ENCODE assay signal across 26 cellular contexts in the genomic region with DNA sequence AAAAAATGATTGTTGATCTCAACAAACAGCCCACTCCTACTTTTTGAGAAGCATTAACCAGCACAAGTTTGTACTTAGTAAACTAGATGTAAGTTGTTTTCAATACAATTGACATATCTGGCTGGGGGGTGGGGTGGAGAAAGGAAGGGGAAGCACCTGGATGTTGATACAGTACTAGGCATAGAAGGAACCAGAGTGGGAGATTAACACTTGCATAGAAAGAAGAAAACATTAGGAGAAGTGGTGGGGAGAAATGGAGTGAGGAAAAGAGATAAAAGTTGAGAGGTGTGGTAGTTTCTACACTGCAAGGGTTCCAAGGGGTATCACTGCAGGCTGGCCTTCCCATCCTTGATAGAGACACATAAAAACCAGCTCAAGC. TPM values are rescaled to one million over a fixed set of nuclear protein-coding genes. Genes with fewer than 3 reads are reported as not detected.
DNase-seq lines count a peak whose midpoint lies in the region; ATAC-seq and TF ChIP-seq lines count a peak whose summit lies in the region.
"Had no signal": no experiment of that assay in that cellular context is flagged by ENCODE, and none has a peak within 500 bp of the region (broad histone marks: within the 10 kb centered on the region; RNA-seq: fewer than 3 reads in every experiment).

No MANE protein-coding gene starts in this region.

- H3K27me3 Mint-ChIP-seq in glutamatergic neuron (ENCODE audit: unreplicated experiment) (no peaks in the 10 kb centered on the region), osteocyte (ENCODE audit: unreplicated experiment) (no peaks in the 10 kb centered on the region)
- H3K27me3 Mint-ChIP-seq: activated CD8-positive, alpha-beta memory T cell treated with anti-CD3 and anti-CD28 coated beads, Interleukin-2, amount 10 ng/mL, durations not matched to agents 7 days and 5 days had no signal

- no peak overlapping the region for H3K27ac ChIP-seq in left ventricle myocardium inferior (replicated peaks)
- no peak overlapping the region for H3K27ac ChIP-seq in right atrium auricular region
- H3K27ac ChIP-seq: A549, prostate gland, testis had no signal

- no peak for ATAC-seq in HG02852 (IDR thresholded peaks at IDR 0.05; ENCODE audit: unreplicated experiment)
- ATAC-seq in GM21390 (IDR thresholded peaks at IDR 0.05; ENCODE audit: unreplicated experiment), result no peak
- ATAC-seq: A549; activated CD8-positive, alpha-beta memory T cell treated with anti-CD3 and anti-CD28 coated beads, Interleukin-2, amount 10 ng/mL, durations not matched to agents 7 days and 5 days; heart left ventricle; lower lobe of right lung; PC-3 had no signal

- H3K4me3 ChIP-seq in left ventricle myocardium inferior (peak overlapping the region; percentile 29), right atrium auricular region (no peak overlapping the region)
- H3K4me3 ChIP-seq: A549, prostate gland, testis had no signal

- H3K9me3 ChIP-seq in left ventricle myocardium inferior (replicated peaks) (no peaks in the 10 kb centered on the region), right atrium auricular region (no peaks in the 10 kb centered on the region)
- H3K9me3 ChIP-seq: A549, heart left ventricle, lower lobe of right lung, prostate gland, testis had no signal

- intact Hi-C loops in left ventricle myocardium inferior (cut with micrococcal nuclease), result no loop called here

- H3K27ac Mint-ChIP-seq in glutamatergic neuron (ENCODE audit: unreplicated experiment), result peak overlapping the region; percentile 0
- H3K27ac Mint-ChIP-seq in osteocyte (ENCODE audit: unreplicated experiment), result no peak overlapping the region
- H3K27ac Mint-ChIP-seq: activated CD8-positive, alpha-beta memory T cell treated with anti-CD3 and anti-CD28 coated beads, Interleukin-2, amount 10 ng/mL, durations not matched to agents 7 days and 5 days; T-helper 1 cell treated with Interleukin-12 subunit alpha and Interleukin-12 subunit beta and Interleukin-4 antibody, amounts not matched to agents 30 μg/mL and 1 μg/mL, for 36 hours had no signal

- H3K27me3 ChIP-seq in left ventricle myocardium inferior (ENCODE audit: low read depth), result no peaks in the 10 kb centered on the region
- no peaks in the 10 kb centered on the region for H3K27me3 ChIP-seq in right atrium auricular region
- H3K27me3 ChIP-seq: heart left ventricle, testis had no signal

- H3K9me3 Mint-ChIP-seq in glutamatergic neuron (ENCODE audit: unreplicated experiment) (no peaks in the 10 kb centered on the region), osteocyte (ENCODE audit: unreplicated experiment) (no peaks in the 10 kb centered on the region)
- H3K9me3 Mint-ChIP-seq: T-helper 1 cell treated with Interleukin-12 subunit alpha and Interleukin-12 subunit beta and Interleukin-4 antibody, amounts not matched to agents 30 μg/mL and 1 μg/mL, for 36 hours had no signal

- H3K4me3 Mint-ChIP-seq in glutamatergic neuron (ENCODE audit: unreplicated experiment), result no peak overlapping the region
- no peak overlapping the region for H3K4me3 Mint-ChIP-seq in osteocyte (ENCODE audit: unreplicated experiment)
- H3K4me3 Mint-ChIP-seq: activated CD8-positive, alpha-beta memory T cell treated with anti-CD3 and anti-CD28 coated beads, Interleukin-2, amount 10 ng/mL, durations not matched to agents 7 days and 5 days; T-helper 1 cell treated with Interleukin-12 subunit alpha and Interleukin-12 subunit beta and Interleukin-4 antibody, amounts not matched to agents 30 μg/mL and 1 μg/mL, for 36 hours had no signal

- H3K36me3 Mint-ChIP-seq in glutamatergic neuron (ENCODE audit: unreplicated experiment) (no peaks in the 10 kb centered on the region), osteocyte (ENCODE audit: unreplicated experiment) (peaks cover 2% of the 10 kb centered on the region)

- no peaks in the 10 kb centered on the region for H3K36me3 ChIP-seq in left ventricle myocardium inferior
- no peaks in the 10 kb centered on the region for H3K36me3 ChIP-seq in right atrium auricular region
- H3K36me3 ChIP-seq: heart left ventricle, lower lobe of right lung, prostate gland had no signal

- DNase-seq in left ventricle myocardium inferior (no peak), right atrium auricular region (ENCODE audit: low spot score) (no peak), OCI-M1 (lab: John Stamatoyannopoulos, UW) (peak; percentile 85), glutamatergic neuron (no peak), epidermal melanocyte (ENCODE audit: insufficient read length, low spot score) (no peak), osteocyte (ENCODE audit: extremely low spot score, unreplicated experiment) (no peak)
- DNase-seq: activated CD4-positive, alpha-beta T cell treated with anti-CD3 and anti-CD28 coated beads for 1 hour; activated CD8-positive, alpha-beta memory T cell treated with anti-CD3 and anti-CD28 coated beads, Interleukin-2, amount 10 ng/mL, durations not matched to agents 7 days and 5 days; activated effector memory CD4-positive, alpha-beta T cell treated with anti-CD3 and anti-CD28 coated beads, Interleukin-2, amount 50 U/mL, for 16 hours; amniotic stem cell; DMS153; effector CD4-positive, alpha-beta T cell; heart left ventricle; KG1; lower lobe of right lung; NCI-H1048; NCI-H69; PC-3; SIG-M5; stimulated activated CD4-positive, alpha-beta T cell treated with anti-CD3 and anti-CD28 coated beads, Interleukin-4, amount 100 ng/mL, for 4 hours; testis had no signal

- no peaks in the 10 kb centered on the region for H3K4me1 Mint-ChIP-seq in glutamatergic neuron (ENCODE audit: low read depth, unreplicated experiment)
- H3K4me1 Mint-ChIP-seq in osteocyte (ENCODE audit: unreplicated experiment), result peaks cover 29% of the 10 kb centered on the region

- TF ChIP-seq CTCF in left ventricle myocardium inferior (IDR thresholded peaks at IDR 0.05; ENCODE audit: borderline replicate concordance) (no peak), right atrium auricular region (IDR thresholded peaks at IDR 0.05) (no peak), glutamatergic neuron (IDR thresholded peaks at IDR 0.05; ENCODE audit: partially characterized antibody, unreplicated experiment) (no peak), osteocyte (IDR thresholded peaks at IDR 0.05) (no peak)

- H3K4me1 ChIP-seq in left ventricle myocardium inferior (peaks cover 19% of the 10 kb centered on the region), right atrium auricular region (no peaks in the 10 kb centered on the region)
- H3K4me1 ChIP-seq: prostate gland, testis had no signal

RNA-seq across cellular contexts. Expression of a gene that starts 10.6 kb away (rescaled TPM):
- total RNA-seq in left ventricle myocardium inferior (27.4 TPM), right atrium auricular region (10 to 100 TPM; 22.0 to 33.7 TPM), glutamatergic neuron (ENCODE audit: unreplicated experiment) (87.9 TPM), osteocyte (11.4 TPM in 2 replicates)
